Comparison of ENCODE assay signal across 13 cellular contexts in genomic region chr1:168542978-168543377, GRCh38. TPM values are rescaled to one million over a fixed set of nuclear protein-coding genes. Genes with fewer than 3 reads are reported as not detected.
A peak's percentile ranks its signal among the peaks of the same experiment; 100 is the strongest.
DNase-seq lines count a peak whose midpoint lies in the region; ATAC-seq, FAIRE-seq and TF ChIP-seq lines count a peak whose summit lies in the region.
"Not testable (repeated sequence)": the region's sequence is repeated elsewhere in the genome, so short reads cannot be mapped to it uniquely, and the experiment has no call there.
"Had no signal": no experiment of that assay in that cellular context is flagged by ENCODE, and none has a peak within 500 bp of the region (broad histone marks: within the 10 kb centered on the region; RNA-seq: fewer than 3 reads in every experiment).

No MANE protein-coding gene starts in this region.

- not testable (repeated sequence) for H3K4me3 Mint-ChIP-seq in activated CD4-positive, alpha-beta T cell treated with anti-CD3 and anti-CD28 coated beads, Interleukin-2, amount 10 ng/mL, durations not matched to agents 24 days and 14 days
- peak overlapping the region; percentile 45 for H3K4me3 Mint-ChIP-seq in activated T-cell treated with anti-CD3 and anti-CD28 coated beads, Interleukin-2, amount 50 U/mL, for 24 hours
- peak overlapping the region; percentile 50 for H3K4me3 Mint-ChIP-seq in activated naive CD8-positive, alpha-beta T cell treated with anti-CD3 and anti-CD28 coated beads, Interleukin-2, amount 10 ng/mL, durations not matched to agents 7 days and 5 days
- peak overlapping the region; percentile 79 for H3K4me3 Mint-ChIP-seq in central memory CD8-positive, alpha-beta T cell
- peak overlapping the region; percentile 64 for H3K4me3 Mint-ChIP-seq in natural killer cell treated with Interleukin-12 subunit alpha and Interleukin-12 subunit beta and Interleukin-15 and Interleukin-18, amount 100 ng/mL, for 72 hours
- peak overlapping the region; percentile 68 to 72 for H3K4me3 Mint-ChIP-seq in stimulated activated naive CD8-positive, alpha-beta T cell treated with anti-CD3 and anti-CD28 coated beads, Interleukin-15, amount 100 ng/mL, for 72 hours

- FAIRE-seq in GM12892 (lab: Jason Lieb, UNC) = peak; percentile 91

- not testable (repeated sequence) for H3K27me3 Mint-ChIP-seq in activated CD4-positive, alpha-beta T cell treated with anti-CD3 and anti-CD28 coated beads, Interleukin-2, amount 10 ng/mL, durations not matched to agents 24 days and 14 days; activated T-cell treated with anti-CD3 and anti-CD28 coated beads, Interleukin-2, amount 50 U/mL, for 24 hours; activated naive CD8-positive, alpha-beta T cell treated with anti-CD3 and anti-CD28 coated beads, Interleukin-2, amount 10 ng/mL, durations not matched to agents 7 days and 5 days; central memory CD8-positive, alpha-beta T cell; natural killer cell treated with Interleukin-12 subunit alpha and Interleukin-12 subunit beta and Interleukin-15 and Interleukin-18, amount 100 ng/mL, for 72 hours; stimulated activated naive CD8-positive, alpha-beta T cell treated with anti-CD3 and anti-CD28 coated beads, Interleukin-15, amount 100 ng/mL, for 72 hours

- peaks cover 14% of the 10 kb centered on the region for H3K4me1 Mint-ChIP-seq in activated CD4-positive, alpha-beta T cell treated with anti-CD3 and anti-CD28 coated beads, Interleukin-2, amount 10 ng/mL, durations not matched to agents 24 days and 14 days
- H3K4me1 Mint-ChIP-seq in activated T-cell treated with anti-CD3 and anti-CD28 coated beads, Interleukin-2, amount 50 U/mL, for 24 hours (ENCODE audit: low read depth) = peaks cover 18% of the 10 kb centered on the region
- peaks cover 27% of the 10 kb centered on the region for H3K4me1 Mint-ChIP-seq in activated naive CD8-positive, alpha-beta T cell treated with anti-CD3 and anti-CD28 coated beads, Interleukin-2, amount 10 ng/mL, durations not matched to agents 7 days and 5 days
- H3K4me1 Mint-ChIP-seq in central memory CD8-positive, alpha-beta T cell = peaks cover 37% of the 10 kb centered on the region
- H3K4me1 Mint-ChIP-seq in natural killer cell treated with Interleukin-12 subunit alpha and Interleukin-12 subunit beta and Interleukin-15 and Interleukin-18, amount 100 ng/mL, for 72 hours (ENCODE audit: low read depth in 2 of 2) = peaks cover 46 to 54% of the 10 kb centered on the region in 2 donors
- peaks cover 38% of the 10 kb centered on the region for H3K4me1 Mint-ChIP-seq in stimulated activated naive CD8-positive, alpha-beta T cell treated with anti-CD3 and anti-CD28 coated beads, Interleukin-15, amount 100 ng/mL, for 72 hours

- POLR2A ChIA-PET in activated naive CD8-positive, alpha-beta T cell treated with anti-CD3 and anti-CD28 coated beads, Interleukin-2, amount 10 ng/mL, durations not matched to agents 7 days and 5 days (lab: Charles Lee) = not testable (repeated sequence)

- not testable (repeated sequence) for H3K36me3 Mint-ChIP-seq in activated CD4-positive, alpha-beta T cell treated with anti-CD3 and anti-CD28 coated beads, Interleukin-2, amount 10 ng/mL, durations not matched to agents 24 days and 14 days (ENCODE audit: low read depth); activated T-cell treated with anti-CD3 and anti-CD28 coated beads, Interleukin-2, amount 50 U/mL, for 24 hours (ENCODE audit: low read depth)
- H3K36me3 Mint-ChIP-seq in activated naive CD8-positive, alpha-beta T cell treated with anti-CD3 and anti-CD28 coated beads, Interleukin-2, amount 10 ng/mL, durations not matched to agents 7 days and 5 days = peaks cover 45% of the 10 kb centered on the region
- peaks cover 12% of the 10 kb centered on the region for H3K36me3 Mint-ChIP-seq in central memory CD8-positive, alpha-beta T cell (ENCODE audit: insufficient read depth)
- H3K36me3 Mint-ChIP-seq in natural killer cell treated with Interleukin-12 subunit alpha and Interleukin-12 subunit beta and Interleukin-15 and Interleukin-18, amount 100 ng/mL, for 72 hours = peaks cover 20% of the 10 kb centered on the region

- not testable (repeated sequence) for DNase-seq in GM12892 (ENCODE audit: insufficient read length); activated T-cell treated with anti-CD3 and anti-CD28 coated beads, Interleukin-2, amount 50 U/mL, for 24 hours; activated naive CD8-positive, alpha-beta T cell treated with anti-CD3 and anti-CD28 coated beads, Interleukin-2, amount 10 ng/mL, durations not matched to agents 7 days and 5 days; central memory CD8-positive, alpha-beta T cell (ENCODE audit: low spot score in 2 of 2); natural killer cell treated with Interleukin-12 subunit alpha and Interleukin-12 subunit beta and Interleukin-15 and Interleukin-18, amount 100 ng/mL, for 72 hours (ENCODE audit: low spot score); stimulated activated naive CD8-positive, alpha-beta T cell treated with anti-CD3 and anti-CD28 coated beads, Interleukin-15, amount 100 ng/mL, for 72 hours
- DNase-seq in activated CD4-positive, alpha-beta T cell treated with anti-CD3 and anti-CD28 coated beads, Interleukin-2, amount 10 ng/mL, durations not matched to agents 24 days and 14 days = peak; percentile 44

- ATAC-seq in activated naive CD8-positive, alpha-beta T cell treated with anti-CD3 and anti-CD28 coated beads, Interleukin-2, amount 10 ng/mL, durations not matched to agents 7 days and 5 days (ENCODE audit: low read depth) = peak; percentile 34
- ATAC-seq in central memory CD8-positive, alpha-beta T cell (replicated peaks; ENCODE audit: extremely low read depth, poor library complexity, severe bottlenecking); natural killer cell treated with Interleukin-12 subunit alpha and Interleukin-12 subunit beta and Interleukin-15 and Interleukin-18, amount 100 ng/mL, for 72 hours: not testable (repeated sequence)
- peak; percentile 75 for ATAC-seq in stimulated activated naive CD8-positive, alpha-beta T cell treated with anti-CD3 and anti-CD28 coated beads, Interleukin-15, amount 100 ng/mL, for 72 hours

- peaks cover 17% of the 10 kb centered on the region for H3K9me3 Mint-ChIP-seq in activated CD4-positive, alpha-beta T cell treated with anti-CD3 and anti-CD28 coated beads, Interleukin-2, amount 10 ng/mL, durations not matched to agents 24 days and 14 days
- not testable (repeated sequence) for H3K9me3 Mint-ChIP-seq in activated T-cell treated with anti-CD3 and anti-CD28 coated beads, Interleukin-2, amount 50 U/mL, for 24 hours; central memory CD8-positive, alpha-beta T cell; natural killer cell treated with Interleukin-12 subunit alpha and Interleukin-12 subunit beta and Interleukin-15 and Interleukin-18, amount 100 ng/mL, for 72 hours
- peaks cover 12% of the 10 kb centered on the region for H3K9me3 Mint-ChIP-seq in activated naive CD8-positive, alpha-beta T cell treated with anti-CD3 and anti-CD28 coated beads, Interleukin-2, amount 10 ng/mL, durations not matched to agents 7 days and 5 days
- peaks cover 11 to 13% of the 10 kb centered on the region in 2 donors for H3K9me3 Mint-ChIP-seq in stimulated activated naive CD8-positive, alpha-beta T cell treated with anti-CD3 and anti-CD28 coated beads, Interleukin-15, amount 100 ng/mL, for 72 hours

- intact Hi-C loops in activated CD4-positive, alpha-beta T cell treated with anti-CD3 and anti-CD28 coated beads, Interleukin-2, amount 10 ng/mL, durations not matched to agents 24 days and 14 days (cut with micrococcal nuclease) = not testable (repeated sequence)

- not testable (repeated sequence) for TF ChIP-seq POLR2A in GM12892 (IDR thresholded peaks at IDR 0.05; ENCODE audit: low read depth, low read length)

- not testable (repeated sequence) for H3K27ac Mint-ChIP-seq in activated CD4-positive, alpha-beta T cell treated with anti-CD3 and anti-CD28 coated beads, Interleukin-2, amount 10 ng/mL, durations not matched to agents 24 days and 14 days; activated T-cell treated with anti-CD3 and anti-CD28 coated beads, Interleukin-2, amount 50 U/mL, for 24 hours; activated naive CD8-positive, alpha-beta T cell treated with anti-CD3 and anti-CD28 coated beads, Interleukin-2, amount 10 ng/mL, durations not matched to agents 7 days and 5 days
- H3K27ac Mint-ChIP-seq in central memory CD8-positive, alpha-beta T cell (ENCODE audit: low read depth) = peak overlapping the region; percentile 50
- H3K27ac Mint-ChIP-seq in natural killer cell treated with Interleukin-12 subunit alpha and Interleukin-12 subunit beta and Interleukin-15 and Interleukin-18, amount 100 ng/mL, for 72 hours = peak overlapping the region in 1 of 2 donors; percentile 52
- peak overlapping the region in 1 of 2 donors; percentile 80 for H3K27ac Mint-ChIP-seq in stimulated activated naive CD8-positive, alpha-beta T cell treated with anti-CD3 and anti-CD28 coated beads, Interleukin-15, amount 100 ng/mL, for 72 hours

RNA-seq across cellular contexts. Expression of gene XCL2, which starts 0.8 kb away (rescaled TPM):
- polyA plus RNA-seq in GM12892 (2012; ENCODE audit: missing spikeins) = not detected
- 44.9 and 46.4 TPM in 2 replicates for total RNA-seq in activated CD4-positive, alpha-beta T cell treated with anti-CD3 and anti-CD28 coated beads, Interleukin-2, amount 10 ng/mL, durations not matched to agents 24 days and 14 days
- total RNA-seq in activated naive CD8-positive, alpha-beta T cell treated with anti-CD3 and anti-CD28 coated beads, Interleukin-2, amount 10 ng/mL, durations not matched to agents 7 days and 5 days = 10 to 100 TPM; 15.4 to 19.3 TPM
- total RNA-seq in natural killer cell treated with Interleukin-12 subunit alpha and Interleukin-12 subunit beta and Interleukin-15 and Interleukin-18, amount 100 ng/mL, for 72 hours = 1 to 10 TPM; 2.7 TPM
- total RNA-seq: A172, B cell, Caco-2, H7, HFFc6, HT1080 had no signal

RNA-seq across cellular contexts. Expression of gene XCL1, which starts 33.4 kb away (rescaled TPM):
- polyA plus RNA-seq in GM12892 (2012; ENCODE audit: missing spikeins) = 2.0 TPM
- total RNA-seq in activated CD4-positive, alpha-beta T cell treated with anti-CD3 and anti-CD28 coated beads, Interleukin-2, amount 10 ng/mL, durations not matched to agents 24 days and 14 days = 14.6 and 15.9 TPM in 2 replicates
- total RNA-seq in activated naive CD8-positive, alpha-beta T cell treated with anti-CD3 and anti-CD28 coated beads, Interleukin-2, amount 10 ng/mL, durations not matched to agents 7 days and 5 days = 10 to 100 TPM; 22.8 to 27.1 TPM
- 1 to 10 TPM; 4.1 to 4.4 TPM for total RNA-seq in natural killer cell treated with Interleukin-12 subunit alpha and Interleukin-12 subunit beta and Interleukin-15 and Interleukin-18, amount 100 ng/mL, for 72 hours
- total RNA-seq: A172, B cell, HFFc6, HT1080 had no signal

Comparison
In these comparisons a context has a peak if more than half of its experiments do, and no peak if none do; other contexts are left out.
1. RNA of gene XCL2, which starts 0.8 kb away (total RNA-seq): 44.9 to 46.4 TPM in activated CD4-positive, alpha-beta T cell treated with anti-CD3 and anti-CD28 coated beads, Interleukin-2, amount 10 ng/mL, durations not matched to agents 24 days and 14 days and 15.4 to 19.3 TPM in activated naive CD8-positive, alpha-beta T cell treated with anti-CD3 and anti-CD28 coated beads, Interleukin-2, amount 10 ng/mL, durations not matched to agents 7 days and 5 days; 2.7 TPM in natural killer cell treated with Interleukin-12 subunit alpha and Interleukin-12 subunit beta and Interleukin-15 and Interleukin-18, amount 100 ng/mL, for 72 hours; every median in the first group is over 4 times any median in the second.